ENCODE assay signal across 8 cellular contexts in genomic region chr9:112174965-112175795, GRCh38. TPM values are rescaled to one million over a fixed set of nuclear protein-coding genes. Genes with fewer than 3 reads are reported as not detected.
DNase-seq lines count a peak whose midpoint lies in the region; ATAC-seq lines count a peak whose summit lies in the region.

TSS of gene SUSD1 (minus strand) at chr9:112175297. CDS start at chr9:112175235, 62 bp downstream.

- WGBS in GM23248 (ENCODE audit: low coverage in 1 of 2, low lambda C conversion rate in 2 of 2, missing lambda C conversion rate in 2 of 2), 2 experiments = 11 to 12% methylated on average over 43 to 71 of the region's 88 CpGs
- 5 to 6% methylated on average over 60 to 88 of the region's 88 CpGs for WGBS in esophagus, 2 donors
- WGBS in aorta, 2 donors = 3% methylated on average over 74 to 88 of the region's 88 CpGs

- H3K4me3 Mint-ChIP-seq in activated CD4-positive, alpha-beta memory T cell treated with anti-CD3 and anti-CD28 coated beads for 36 hours = peak within 1 kb of the TSS; percentile 80
- H3K4me3 Mint-ChIP-seq in naive thymus-derived CD4-positive, alpha-beta T cell = peak within 1 kb of the TSS; percentile 83 to 94 (median 90)

- peaks cover 8% of the 10 kb centered on the region for H3K27me3 Mint-ChIP-seq in activated CD4-positive, alpha-beta memory T cell treated with anti-CD3 and anti-CD28 coated beads for 36 hours
- H3K27me3 Mint-ChIP-seq in naive thymus-derived CD4-positive, alpha-beta T cell = peaks cover 0 to 3% (median 0%) of the 10 kb centered on the region in 5 donors

- POLR2A ChIA-PET in activated CD4-positive, alpha-beta memory T cell treated with anti-CD3 and anti-CD28 coated beads for 36 hours (lab: Charles Lee) = interaction anchor here (1.1 to 1.4 kb wide), 4 partner anchors 158 to 204 kb away, joined by 3 to 5 read pairs (median 3); partner anchors contain the start of gene PTBP3
- POLR2A ChIA-PET in naive thymus-derived CD4-positive, alpha-beta T cell (lab: Charles Lee) = interaction anchor here (0.5 to 2.2 kb wide), 3 partner anchors 9 to 184 kb away, joined by 3 to 8 read pairs (median 4); partner anchors contain the start of gene PTBP3

- intact Hi-C loops in activated CD4-positive, alpha-beta memory T cell treated with anti-CD3 and anti-CD28 coated beads for 36 hours (cut with micrococcal nuclease) = loop anchor here (1.0 to 5.0 kb wide), 4 partner anchors 152 to 278 kb away; partner anchors contain the start of genes PTBP3 and UGCG
- intact Hi-C loops in naive thymus-derived CD4-positive, alpha-beta T cell (cut with micrococcal nuclease) = loop anchor here (1.0 to 10.0 kb wide), 12 partner anchors 44 to 1050 kb away; partner anchors contain the start of genes UGCG (in 2 of the 2), ECPAS (in 1 of the 2), FKBP15 (in 1 of the 2) and PTBP3 (in 1 of the 2)
- intact Hi-C loops in aorta (cut with DNase I) = loop anchor here in 1 of 2 donors (10.0 kb wide), 1 partner anchor 160 kb away; the partner anchor contains the start of gene PTBP3

- ATAC-seq in naive thymus-derived CD4-positive, alpha-beta T cell = peak; percentile 57
- peak; percentile 42 for ATAC-seq in aorta (ENCODE audit: low FRiP score)

- H3K4me1 ChIP-seq in GM23248 (ENCODE audit: insufficient read depth) (peaks cover 6% of the 10 kb centered on the region; the same call in 1 of the 2 replicates), esophagus (ENCODE audit: control insufficient read depth in 2 of 2, insufficient read depth in 2 of 2, low read length in 1 of 2) (peaks cover 0 to 18% of the 10 kb centered on the region in 2 donors), aorta (ENCODE audit: control insufficient read depth in 1 of 2, insufficient read depth in 2 of 2, low read length in 2 of 2) (peaks cover 0 to 2% of the 10 kb centered on the region in 2 donors)
- peaks cover 37 to 62% of the 10 kb centered on the region in 2 donors for H3K4me1 ChIP-seq in naive thymus-derived CD4-positive, alpha-beta T cell (ENCODE audit: control insufficient read depth in 2 of 2, insufficient read depth in 2 of 2, low read length in 2 of 2)

- H4K20me1 ChIP-seq in GM23248 (ENCODE audit: insufficient read depth) = no peaks in the 10 kb centered on the region

- peak within 1 kb of the TSS; percentile 69 for H3K9ac ChIP-seq in GM23248

- in situ Hi-C loops in GM23248 (cut with MboI) = no loop called here

- H3K4me3 ChIP-seq in GM23248 (peak within 1 kb of the TSS; percentile 75), esophagus (ENCODE audit: low read depth in 1 of 2, low read length in 2 of 2) (peak within 1 kb of the TSS; percentile 61 to 65), aorta (ENCODE audit: low read length in 2 of 2) (peak within 1 kb of the TSS; percentile 83 to 97)
- peak within 1 kb of the TSS; percentile 67 for H3K4me3 ChIP-seq in naive thymus-derived CD4-positive, alpha-beta T cell (ENCODE audit: low read length)

- H3K9me3 ChIP-seq in GM23248 (ENCODE audit: low read depth) (no peaks in the 10 kb centered on the region), KOPT-K1 (ENCODE audit: insufficient read depth, low read length, poor library complexity, severe bottlenecking) (no peaks in the 10 kb centered on the region), esophagus (ENCODE audit: control insufficient read depth in 2 of 2, insufficient read depth in 1 of 2, low read depth in 1 of 2, low read length in 1 of 2) (no peaks in the 10 kb centered on the region), aorta (ENCODE audit: control insufficient read depth, low read length) (no peaks in the 10 kb centered on the region)
- H3K9me3 ChIP-seq in naive thymus-derived CD4-positive, alpha-beta T cell (ENCODE audit: control insufficient read depth in 2 of 3, low read length in 3 of 3) = no peaks in the 10 kb centered on the region

- H3K79me2 ChIP-seq in GM23248 (ENCODE audit: insufficient read depth) = no peaks in the 10 kb centered on the region

- DNase-seq in NCI-H2196 (lab: John Stamatoyannopoulos, UW; ENCODE audit: unreplicated experiment) (peak; percentile 4), NCI-H2196 treated with DMSO at 0.1 percent for 48 hours (lab: John Stamatoyannopoulos, UW; ENCODE audit: unreplicated experiment) (no peak), GM23248 (peak; percentile 49), aorta (peak; percentile 59 to 83)
- peak; percentile 42 for DNase-seq in activated CD4-positive, alpha-beta memory T cell treated with anti-CD3 and anti-CD28 coated beads for 36 hours
- peak; percentile 9 to 46 (median 33) for DNase-seq in naive thymus-derived CD4-positive, alpha-beta T cell

- H3K9me2 ChIP-seq in GM23248 (ENCODE audit: insufficient read depth) = no peaks in the 10 kb centered on the region

- peaks cover 43% of the 10 kb centered on the region for H3K4me1 Mint-ChIP-seq in activated CD4-positive, alpha-beta memory T cell treated with anti-CD3 and anti-CD28 coated beads for 36 hours (ENCODE audit: low read depth)
- peaks cover 48 to 83% (median 73%) of the 10 kb centered on the region in 7 donors for H3K4me1 Mint-ChIP-seq in naive thymus-derived CD4-positive, alpha-beta T cell

- CTCF ChIA-PET in activated CD4-positive, alpha-beta memory T cell treated with anti-CD3 and anti-CD28 coated beads for 36 hours (lab: Charles Lee) = interaction anchor here (0.7 to 1.6 kb wide), 4 partner anchors 20 to 204 kb away, joined by 3 to 7 read pairs (median 4); partner anchors contain the start of genes HSDL2 and PTBP3
- CTCF ChIA-PET in naive thymus-derived CD4-positive, alpha-beta T cell (lab: Charles Lee) = no interaction called here

- H3K36me3 ChIP-seq in GM23248 (ENCODE audit: low read depth) (no peaks in the 10 kb centered on the region), KOPT-K1 (ENCODE audit: insufficient read depth, low read length) (no peaks in the 10 kb centered on the region), esophagus (ENCODE audit: control insufficient read depth in 2 of 2, insufficient read depth in 2 of 2, low read length in 1 of 2) (no peaks in the 10 kb centered on the region), aorta (ENCODE audit: control insufficient read depth in 1 of 2, insufficient read depth in 2 of 2, low read length in 1 of 2) (no peaks in the 10 kb centered on the region)
- no peaks in the 10 kb centered on the region for H3K36me3 ChIP-seq in naive thymus-derived CD4-positive, alpha-beta T cell (ENCODE audit: control insufficient read depth in 2 of 3, insufficient read depth in 3 of 3, low read length in 3 of 3)

- H3K4me2 ChIP-seq in GM23248 (ENCODE audit: unreplicated experiment) = peak within 1 kb of the TSS; percentile 63

- H3K27ac Mint-ChIP-seq in activated CD4-positive, alpha-beta memory T cell treated with anti-CD3 and anti-CD28 coated beads for 36 hours = peak within 1 kb of the TSS; percentile 84
- peak within 1 kb of the TSS; percentile 65 to 95 (median 87) for H3K27ac Mint-ChIP-seq in naive thymus-derived CD4-positive, alpha-beta T cell

- peaks cover 3% of the 10 kb centered on the region for H3K36me3 Mint-ChIP-seq in activated CD4-positive, alpha-beta memory T cell treated with anti-CD3 and anti-CD28 coated beads for 36 hours
- peaks cover 0 to 34% (median 0%) of the 10 kb centered on the region in 5 donors for H3K36me3 Mint-ChIP-seq in naive thymus-derived CD4-positive, alpha-beta T cell

- H3K27me3 ChIP-seq in GM23248 (replicated peaks; ENCODE audit: insufficient read depth) = no peaks in the 10 kb centered on the region
- H3K27me3 ChIP-seq in esophagus (ENCODE audit: control insufficient read depth in 1 of 2, insufficient read depth in 2 of 2, low read length in 2 of 2) = no peaks in the 10 kb centered on the region
- H3K27me3 ChIP-seq in naive thymus-derived CD4-positive, alpha-beta T cell (ENCODE audit: control insufficient read depth in 2 of 2, insufficient read depth in 2 of 2, low read length in 2 of 2) = no peaks in the 10 kb centered on the region
- no peaks in the 10 kb centered on the region for H3K27me3 ChIP-seq in aorta (ENCODE audit: control insufficient read depth in 1 of 2, insufficient read depth in 2 of 2, low read length in 1 of 2)

- H3K27ac ChIP-seq in GM23248 (no peak within 1 kb of the TSS), KOPT-K1 (ENCODE audit: low read depth, low read length, poor library complexity, severe bottlenecking) (peak within 1 kb of the TSS; percentile 59), esophagus (ENCODE audit: low read depth in 2 of 2, low read length in 1 of 2) (peak within 1 kb of the TSS; percentile 88 to 91), aorta (ENCODE audit: low read depth in 1 of 2, low read length in 2 of 2) (no peak within 1 kb of the TSS)
- peak within 1 kb of the TSS; percentile 9 for H3K27ac ChIP-seq in naive thymus-derived CD4-positive, alpha-beta T cell (ENCODE audit: low read depth, low read length)

- H3F3A ChIP-seq in GM23248 (ENCODE audit: insufficient read depth) = peaks cover 8% of the 10 kb centered on the region; the same call in 1 of the 2 replicates

- H2AFZ ChIP-seq in GM23248 = peak within 1 kb of the TSS; percentile 92

- H3K9me3 Mint-ChIP-seq in activated CD4-positive, alpha-beta memory T cell treated with anti-CD3 and anti-CD28 coated beads for 36 hours = no peaks in the 10 kb centered on the region
- H3K9me3 Mint-ChIP-seq in naive thymus-derived CD4-positive, alpha-beta T cell = peaks cover 0 to 6% (median 0%) of the 10 kb centered on the region in 11 donors

RNA-seq across cellular contexts. Expression of gene SUSD1, which starts in this region (rescaled TPM):
- total RNA-seq in GM23248 (2014; rRNA removed; shearing (Covaris generic)) = 5.4 and 8.4 TPM in 2 replicates
- polyA plus RNA-seq in GM23248 (2016; fragmentation: Nextera tagmentation; extraction: Ambion mirVana) (4.0 and 4.2 TPM in 2 replicates), esophagus (1 to 10 TPM; 1.2 to 1.8 TPM), aorta (1 to 10 TPM; 3.4 to 4.1 TPM)
- 1 to 10 TPM; 3.2 to 3.6 TPM for total RNA-seq in activated CD4-positive, alpha-beta memory T cell treated with anti-CD3 and anti-CD28 coated beads for 36 hours
- total RNA-seq in naive thymus-derived CD4-positive, alpha-beta T cell = 10 to 100 TPM in 3 of 5 experiments, 1 to 10 TPM in 2; 2.3 to 27.0 (median 10.7) TPM
- 1 to 10 TPM; 3.6 to 4.6 TPM for polyA plus RNA-seq in naive thymus-derived CD4-positive, alpha-beta T cell
- 10 to 100 TPM; 13.9 to 14.3 TPM for total RNA-seq in aorta

Comparison
In these comparisons a context has a peak if more than half of its experiments do, and no peak if none do; other contexts are left out.
1. H3K27ac ChIP-seq: peak in KOPT-K1 (single experiment), esophagus (2 of 2) and naive thymus-derived CD4-positive, alpha-beta T cell (single experiment); none in GM23248 (single experiment) and aorta (0 of 2).
2. Peak in every context shown above with its lines, with median percentiles within 50 percentile points of each other: H3K4me3 ChIP-seq.